Comparison of ENCODE assay signal across 13 cellular contexts in genomic region chr10:43071881-43072650, GRCh38. TPM values are rescaled to one million over a fixed set of nuclear protein-coding genes. Genes with fewer than 3 reads are reported as not detected.
DNase-seq lines count a peak whose midpoint lies in the region; ATAC-seq and TF ChIP-seq lines count a peak whose summit lies in the region.
"Had no signal": no experiment of that assay in that cellular context is flagged by ENCODE, and none has a peak within 500 bp of the region (broad histone marks: within the 10 kb centered on the region; RNA-seq: fewer than 3 reads in every experiment).

No MANE protein-coding gene starts in this region.

- peaks cover 61% of the 10 kb centered on the region for H3K27me3 Mint-ChIP-seq in nephron progenitor cell (ENCODE audit: low read depth, poor library complexity)

- H3K9me3 ChIP-seq in right cardiac atrium (ENCODE audit: control insufficient read depth, low read length) (no peaks in the 10 kb centered on the region), neuronal stem cell (replicated peaks in 1 of 2; ENCODE audit: control insufficient read depth in 2 of 2, insufficient read depth in 1 of 2, low read depth in 1 of 2, low read length in 2 of 2) (no peaks in the 10 kb centered on the region)
- H3K9me3 ChIP-seq: BLaER1, Caco-2 had no signal

- no peak overlapping the region for H2BK120ac ChIP-seq in neuronal stem cell (ENCODE audit: low read depth, low read length)

- H3K14ac ChIP-seq in neuronal stem cell (ENCODE audit: low read length): no peak overlapping the region

- ATAC-seq in right cardiac atrium (no peak), Right ventricle myocardium inferior (no peak)
- ATAC-seq: HCT116 had no signal

- H3K4me3 ChIP-seq in right cardiac atrium (ENCODE audit: low read length) (no peak overlapping the region), neuronal stem cell (ENCODE audit: low read length in 2 of 2) (no peak overlapping the region)
- H3K4me3 ChIP-seq: BLaER1, GM23248 had no signal

- no peaks in the 10 kb centered on the region for H3K27me3 ChIP-seq in right cardiac atrium (ENCODE audit: control insufficient read depth, insufficient read depth)
- peaks cover 0 to 52% (median 13%) of the 10 kb centered on the region in 3 experiments for H3K27me3 ChIP-seq in neuronal stem cell (ENCODE audit: control insufficient read depth in 3 of 3, insufficient read depth in 3 of 3, low read depth in 1 of 3, low read length in 3 of 3)

- WGBS in right cardiac atrium: 71% methylated on average over 17 of the region's 17 CpGs
- WGBS in neuronal stem cell (ENCODE audit: extremely low coverage in 2 of 2, insufficient read length in 2 of 2, insufficient replicate concordance in 1 of 2), 2 donors: no CpG with 5 or more reads among the region's 17 CpGs

- H2BK5ac ChIP-seq in neuronal stem cell (ENCODE audit: low read length): peak overlapping the region; percentile 49

- H2AK5ac ChIP-seq in neuronal stem cell (ENCODE audit: low read depth, low read length): peak overlapping the region; percentile 82

- no peak for TF ChIP-seq CTCF in nephron progenitor cell (IDR thresholded peaks at IDR 0.05)

- H2BK12ac ChIP-seq in neuronal stem cell (ENCODE audit: low read length): no peak overlapping the region

- H3K18ac ChIP-seq in neuronal stem cell (ENCODE audit: low read length): peak overlapping the region; percentile 27

- no peaks in the 10 kb centered on the region for H3K36me3 Mint-ChIP-seq in nephron progenitor cell (ENCODE audit: low read depth)
- H3K36me3 Mint-ChIP-seq: CD8-positive, alpha-beta memory T cell had no signal

- peak overlapping the region; percentile 41 for H4K91ac ChIP-seq in neuronal stem cell (ENCODE audit: low read depth, low read length, poor library complexity)

- H3K4me1 ChIP-seq in right cardiac atrium (ENCODE audit: control insufficient read depth, insufficient read depth, low read length) (peaks cover 1% of the 10 kb centered on the region), neuronal stem cell (ENCODE audit: control insufficient read depth in 2 of 2, insufficient read depth in 1 of 2, low read depth in 1 of 2, low read length in 2 of 2) (peaks cover 0 to 2% of the 10 kb centered on the region in 2 donors)
- H3K4me1 ChIP-seq: BLaER1, Caco-2 had no signal

- H3K9me3 Mint-ChIP-seq in nephron progenitor cell: no peaks in the 10 kb centered on the region
- H3K9me3 Mint-ChIP-seq: CD8-positive, alpha-beta memory T cell had no signal

- H3K27ac Mint-ChIP-seq in nephron progenitor cell: no peak overlapping the region
- H3K27ac Mint-ChIP-seq: CD8-positive, alpha-beta memory T cell had no signal

- H3K9ac ChIP-seq in neuronal stem cell (ENCODE audit: low read depth, low read length, poor library complexity): no peak overlapping the region
- H3K9ac ChIP-seq: BLaER1, GM23248 had no signal

- no peak overlapping the region for H2BK15ac ChIP-seq in neuronal stem cell (ENCODE audit: low read length)

- H3K4me1 Mint-ChIP-seq in nephron progenitor cell: peaks cover 11% of the 10 kb centered on the region

- peaks cover 1% of the 10 kb centered on the region for H3K79me1 ChIP-seq in neuronal stem cell (ENCODE audit: low read depth, low read length)

- H3K4me3 Mint-ChIP-seq in nephron progenitor cell: no peak overlapping the region
- H3K4me3 Mint-ChIP-seq: CD8-positive, alpha-beta memory T cell had no signal

- H2AFZ ChIP-seq in neuronal stem cell (ENCODE audit: low read length): no peak overlapping the region
- H2AFZ ChIP-seq: GM23248 had no signal

- H3K27ac ChIP-seq in right cardiac atrium (ENCODE audit: low read length) (no peak overlapping the region), neuronal stem cell (replicated peaks; ENCODE audit: low read length) (no peak overlapping the region)
- H3K27ac ChIP-seq: 22Rv1, BLaER1, GM23248 had no signal

- no peak overlapping the region for H4K8ac ChIP-seq in neuronal stem cell (ENCODE audit: low read depth, low read length)

- H3K23ac ChIP-seq in neuronal stem cell (ENCODE audit: low read depth, low read length, poor library complexity): no peak overlapping the region

- H3K36me3 ChIP-seq in neuronal stem cell (replicated peaks in 1 of 2; ENCODE audit: control insufficient read depth in 2 of 2, insufficient read depth in 2 of 2, low read length in 2 of 2): no peaks in the 10 kb centered on the region
- H3K36me3 ChIP-seq: BLaER1 had no signal

- H3K4me2 ChIP-seq in neuronal stem cell (ENCODE audit: insufficient read depth, low read length, poor library complexity, severe bottlenecking): no peak overlapping the region
- H3K4me2 ChIP-seq: BLaER1 had no signal

- intact Hi-C loops in right cardiac atrium (cut with DNase I) (no loop called here), Right ventricle myocardium inferior (cut with DNase I) (no loop called here)

- peak; percentile 38 for DNase-seq in DMS53 (lab: John Stamatoyannopoulos, UW)
- DNase-seq in DMS53 treated with DMSO at 0.1 percent for 48 hours (lab: John Stamatoyannopoulos, UW; ENCODE audit: unreplicated experiment): no peak
- DNase-seq in right cardiac atrium: peak in 2 of 3 donors; percentile 4 to 19
- no peak for DNase-seq in Right ventricle myocardium inferior (ENCODE audit: missing footprints)
- DNase-seq in neuronal stem cell (ENCODE audit: low spot score): no peak
- no peak for DNase-seq in nephron progenitor cell
- DNase-seq in stimulated activated CD4-positive, alpha-beta T cell treated with anti-CD3 and anti-CD28 coated beads, Interleukin-15, amount 100 ng/mL, for 24 hours: no peak
- DNase-seq: Caco-2, GM23248 had no signal

- no peak overlapping the region for H3K4ac ChIP-seq in neuronal stem cell (ENCODE audit: low read length)

RNA-seq across cellular contexts. Expression of gene RET, which starts 4.8 kb away (rescaled TPM):
- total RNA-seq in right cardiac atrium (under 1 TPM; 0.23 to 0.47 (median 0.33) TPM), Right ventricle myocardium inferior (7.7 TPM)
- polyA plus RNA-seq in right cardiac atrium: 0.59 TPM
- 2.3 TPM for polyA plus RNA-seq in neuronal stem cell (2013, experiment 1 of 2)
- polyA plus RNA-seq in neuronal stem cell (2013, experiment 2 of 2): 2.2 TPM
- total RNA-seq: Caco-2, GM23248 had no signal
- polyA plus RNA-seq: GM23248 had no signal

Comparison
In these comparisons a context has a peak if more than half of its experiments do, and no peak if none do; other contexts are left out.
1. DNase-seq: peak in DMS53 (single experiment) and right cardiac atrium (2 of 3); none in DMS53 treated with DMSO at 0.1 percent for 48 hours (single experiment), Right ventricle myocardium inferior (single experiment), neuronal stem cell (single experiment), nephron progenitor cell (single experiment) and stimulated activated CD4-positive, alpha-beta T cell treated with anti-CD3 and anti-CD28 coated beads, Interleukin-15, amount 100 ng/mL, for 24 hours (single experiment).